24 cellular contexts compared by ENCODE assay signal in genomic region chr7:98369726-98370125, GRCh38. TPM values are rescaled to one million over a fixed set of nuclear protein-coding genes. Genes with fewer than 3 reads are reported as not detected.
"Had no signal": no experiment of that assay in that cellular context is flagged by ENCODE, and none has a peak within 500 bp of the region (broad histone marks: within the 10 kb centered on the region; RNA-seq: fewer than 3 reads in every experiment).

No MANE protein-coding gene starts in this region.

- FAIRE-seq: colon, endometrium, kidney, urothelium cell line had no signal

- H3K4me3 Mint-ChIP-seq: activated B cell treated with CpG ODN at 0.5 μM for 24 hours; activated CD4-positive, alpha-beta T cell treated with anti-CD3 and anti-CD28 coated beads for 36 hours; activated naive CD4-positive, alpha-beta T cell treated with anti-CD3 and anti-CD28 coated beads, Interleukin-2, amount 10 ng/mL, durations not matched to agents 7 days and 5 days; activated naive CD8-positive, alpha-beta T cell treated with anti-CD3 and anti-CD28 coated beads, Interleukin-2, amount 10 ng/mL, durations not matched to agents 7 days and 5 days; immature natural killer cell; natural killer cell; T-helper 17 cell had no signal

- H3K9me3 Mint-ChIP-seq: activated B cell treated with CpG ODN at 0.5 μM for 24 hours; activated naive CD4-positive, alpha-beta T cell treated with anti-CD3 and anti-CD28 coated beads, Interleukin-2, amount 10 ng/mL, durations not matched to agents 7 days and 5 days; activated naive CD8-positive, alpha-beta T cell treated with anti-CD3 and anti-CD28 coated beads, Interleukin-2, amount 10 ng/mL, durations not matched to agents 7 days and 5 days; immature natural killer cell; natural killer cell had no signal

- H3K4me1 ChIP-seq: gastroesophageal sphincter, lower lobe of right lung, testis had no signal

- H3K27ac Mint-ChIP-seq: activated B cell treated with CpG ODN at 0.5 μM for 24 hours; activated CD4-positive, alpha-beta T cell treated with anti-CD3 and anti-CD28 coated beads for 36 hours; activated naive CD4-positive, alpha-beta T cell treated with anti-CD3 and anti-CD28 coated beads, Interleukin-2, amount 10 ng/mL, durations not matched to agents 7 days and 5 days; activated naive CD8-positive, alpha-beta T cell treated with anti-CD3 and anti-CD28 coated beads, Interleukin-2, amount 10 ng/mL, durations not matched to agents 7 days and 5 days; immature natural killer cell; natural killer cell; T-helper 17 cell had no signal

- H3K27me3 Mint-ChIP-seq: activated B cell treated with CpG ODN at 0.5 μM for 24 hours; activated naive CD8-positive, alpha-beta T cell treated with anti-CD3 and anti-CD28 coated beads, Interleukin-2, amount 10 ng/mL, durations not matched to agents 7 days and 5 days had no signal

- H3K36me3 ChIP-seq: gastroesophageal sphincter, lower lobe of right lung, right atrium auricular region, transverse colon had no signal

- H3K36me3 Mint-ChIP-seq: activated naive CD4-positive, alpha-beta T cell treated with anti-CD3 and anti-CD28 coated beads, Interleukin-2, amount 10 ng/mL, durations not matched to agents 7 days and 5 days; activated naive CD8-positive, alpha-beta T cell treated with anti-CD3 and anti-CD28 coated beads, Interleukin-2, amount 10 ng/mL, durations not matched to agents 7 days and 5 days; immature natural killer cell; natural killer cell had no signal

- H3K4me1 Mint-ChIP-seq: activated B cell treated with CpG ODN at 0.5 μM for 24 hours; activated CD4-positive, alpha-beta T cell treated with anti-CD3 and anti-CD28 coated beads for 36 hours; activated naive CD4-positive, alpha-beta T cell treated with anti-CD3 and anti-CD28 coated beads, Interleukin-2, amount 10 ng/mL, durations not matched to agents 7 days and 5 days; activated naive CD8-positive, alpha-beta T cell treated with anti-CD3 and anti-CD28 coated beads, Interleukin-2, amount 10 ng/mL, durations not matched to agents 7 days and 5 days; immature natural killer cell; natural killer cell had no signal

- DNase-seq: activated B cell treated with CpG ODN at 0.5 μM for 24 hours; activated CD4-positive, alpha-beta T cell treated with anti-CD3 and anti-CD28 coated beads for 36 hours; activated effector memory CD4-positive, alpha-beta T cell treated with anti-CD3 and anti-CD28 coated beads, Interleukin-2, amount 50 U/mL, for 16 hours; activated naive CD4-positive, alpha-beta T cell treated with anti-CD3 and anti-CD28 coated beads, Interleukin-2, amount 10 ng/mL, durations not matched to agents 7 days and 5 days; activated naive CD8-positive, alpha-beta T cell treated with anti-CD3 and anti-CD28 coated beads, Interleukin-2, amount 10 ng/mL, durations not matched to agents 7 days and 5 days; activated T-cell treated with anti-CD3 and anti-CD28 coated beads for 4 hours; amniotic stem cell; effector CD8-positive, alpha-beta T cell; hypothalamus; immature natural killer cell; kidney; left colon; lower lobe of right lung; natural killer cell; stimulated activated CD4-positive, alpha-beta T cell treated with anti-CD3 and anti-CD28 coated beads, Interleukin-4, amount 100 ng/mL, for 1 hour; stimulated activated naive CD8-positive, alpha-beta T cell treated with anti-CD3 and anti-CD28 coated beads, Interleukin-15, Interleukin-2, amounts not matched to agents 100 U/mL and 50 U/mL, for 24 hours; T-helper 17 cell; testis; transverse colon had no signal

- ATAC-seq: activated CD4-positive, alpha-beta T cell treated with anti-CD3 and anti-CD28 coated beads for 36 hours; gastroesophageal sphincter; left colon; lower lobe of right lung; natural killer cell; stimulated activated naive CD8-positive, alpha-beta T cell treated with anti-CD3 and anti-CD28 coated beads, Interleukin-15, Interleukin-2, amounts not matched to agents 100 U/mL and 50 U/mL, for 24 hours; T-helper 17 cell had no signal

- H3K4me3 ChIP-seq: gastroesophageal sphincter, lower lobe of right lung, right atrium auricular region, testis, transverse colon had no signal

- H3K27me3 ChIP-seq: right atrium auricular region, testis, transverse colon had no signal

- H3K27ac ChIP-seq: gastroesophageal sphincter, lower lobe of right lung, testis, transverse colon had no signal

- H3K9me3 ChIP-seq: gastroesophageal sphincter, lower lobe of right lung, right atrium auricular region, testis, transverse colon had no signal

RNA-seq across cellular contexts. Expression of gene BAIAP2L1, which starts 31.2 kb away (rescaled TPM):
- total RNA-seq: natural killer cell had no signal
